8 cellular contexts compared by ENCODE assay signal in the genomic region with DNA sequence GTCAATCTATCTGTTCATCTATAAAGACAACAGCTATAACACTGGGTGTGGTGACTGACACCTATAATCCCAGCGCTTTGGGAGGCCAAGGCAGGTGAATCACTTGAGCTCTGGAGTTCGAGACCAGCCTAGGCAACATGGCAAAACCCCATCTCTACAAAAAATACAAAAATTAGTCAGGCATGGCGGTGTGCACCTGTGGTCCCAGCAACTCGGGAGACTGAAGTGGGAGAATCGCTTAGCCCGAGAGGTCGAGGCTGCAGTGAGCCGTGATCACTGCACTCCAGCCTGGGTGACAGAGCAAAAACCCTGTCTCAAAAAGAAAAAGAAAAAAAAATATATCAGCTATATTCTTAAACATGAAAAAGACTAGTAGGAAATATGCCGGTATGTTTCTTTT. TPM values are rescaled to one million over a fixed set of nuclear protein-coding genes. Genes with fewer than 3 reads are reported as not detected.
A peak's percentile ranks its signal among the peaks of the same experiment; 100 is the strongest.
DNase-seq lines count a peak whose midpoint lies in the region; ATAC-seq, FAIRE-seq and TF ChIP-seq lines count a peak whose summit lies in the region.
"Not testable (repeated sequence)": the region's sequence is repeated elsewhere in the genome, so short reads cannot be mapped to it uniquely, and the experiment has no call there.

No MANE protein-coding gene starts in this region.

- H3K4me1 Mint-ChIP-seq in CD4-positive, CD25-positive, alpha-beta regulatory T cell, result peaks cover 27 to 97% (median 79%) of the 10 kb centered on the region in 4 donors
- H3K4me1 Mint-ChIP-seq in activated CD4-positive, alpha-beta T cell treated with anti-CD3 and anti-CD28 coated beads, Interleukin-2, amount 10 ng/mL, durations not matched to agents 24 days and 14 days, result peaks cover 84% of the 10 kb centered on the region
- H3K4me1 Mint-ChIP-seq in astrocyte (ENCODE audit: low read depth, unreplicated experiment) (peaks cover 81% of the 10 kb centered on the region), memory B cell (peaks cover 79% of the 10 kb centered on the region)

- not testable (repeated sequence) for H3K9me3 Mint-ChIP-seq in CD4-positive, CD25-positive, alpha-beta regulatory T cell; activated CD4-positive, alpha-beta T cell treated with anti-CD3 and anti-CD28 coated beads, Interleukin-2, amount 10 ng/mL, durations not matched to agents 24 days and 14 days; astrocyte (ENCODE audit: unreplicated experiment); memory B cell

- peak overlapping the region; percentile 61 for H3K4me3 ChIP-seq in CD4-positive, CD25-positive, alpha-beta regulatory T cell (ENCODE audit: low read depth, low read length)
- H3K4me3 ChIP-seq in astrocyte (ENCODE audit: insufficient read depth, low read depth, low read length), result peak overlapping the region; percentile 41
- not testable (repeated sequence) for H3K4me3 ChIP-seq in esophagus squamous epithelium, prostate gland
- H3K4me3 ChIP-seq in thoracic aorta, result peak overlapping the region; percentile 42

- not testable (repeated sequence) for FAIRE-seq in astrocyte (lab: Jason Lieb, UNC)

- TF ChIP-seq CTCF in astrocyte (IDR thresholded peaks at IDR 0.05; ENCODE audit: insufficient read depth, low read depth, low read length); esophagus squamous epithelium (IDR thresholded peaks at IDR 0.05); prostate gland (IDR thresholded peaks at IDR 0.05); thoracic aorta (IDR thresholded peaks at IDR 0.05): not testable (repeated sequence)

- H4K20me1 ChIP-seq in astrocyte (ENCODE audit: insufficient read depth, low read length), result peaks cover 33% of the 10 kb centered on the region

- TF ChIP-seq POLR2A in esophagus squamous epithelium (IDR thresholded peaks at IDR 0.05); prostate gland (IDR thresholded peaks at IDR 0.05): not testable (repeated sequence)

- H3K27me3 Mint-ChIP-seq in CD4-positive, CD25-positive, alpha-beta regulatory T cell; activated CD4-positive, alpha-beta T cell treated with anti-CD3 and anti-CD28 coated beads, Interleukin-2, amount 10 ng/mL, durations not matched to agents 24 days and 14 days; astrocyte (ENCODE audit: low read depth, unreplicated experiment); memory B cell: not testable (repeated sequence)

- not testable (repeated sequence) for H3K36me3 Mint-ChIP-seq in CD4-positive, CD25-positive, alpha-beta regulatory T cell; astrocyte (ENCODE audit: low read depth, unreplicated experiment); memory B cell
- peaks cover 19% of the 10 kb centered on the region for H3K36me3 Mint-ChIP-seq in activated CD4-positive, alpha-beta T cell treated with anti-CD3 and anti-CD28 coated beads, Interleukin-2, amount 10 ng/mL, durations not matched to agents 24 days and 14 days (ENCODE audit: low read depth)

- WGBS in esophagus squamous epithelium, 2 donors, result 54 to 55% methylated on average over 9 of the region's 9 CpGs
- WGBS in prostate gland, result 74% methylated on average over 9 of the region's 9 CpGs

- not testable (repeated sequence) for H3K9me3 ChIP-seq in CD4-positive, CD25-positive, alpha-beta regulatory T cell (ENCODE audit: control insufficient read depth in 2 of 2, low read length in 2 of 2); astrocyte (ENCODE audit: insufficient read depth, low read depth, low read length); esophagus squamous epithelium; prostate gland; thoracic aorta

- ATAC-seq in CD4-positive, CD25-positive, alpha-beta regulatory T cell (ENCODE audit: low read depth in 2 of 2); memory B cell (ENCODE audit: low read depth); thoracic aorta (ENCODE audit: insufficient number of reproducible peaks, low FRiP score, low read depth): not testable (repeated sequence)

- peak overlapping the region; percentile 65 for H3K9ac ChIP-seq in astrocyte (ENCODE audit: low read length)

- intact Hi-C loops in activated CD4-positive, alpha-beta T cell treated with anti-CD3 and anti-CD28 coated beads, Interleukin-2, amount 10 ng/mL, durations not matched to agents 24 days and 14 days (cut with micrococcal nuclease), result loop anchor here (2.0 kb wide), 1 partner anchor 18 kb away; no protein-coding TSS in a partner anchor
- intact Hi-C loops in esophagus squamous epithelium (cut with DNase I); prostate gland (cut with DNase I): not testable (repeated sequence)

- peaks cover 78% of the 10 kb centered on the region for H3K4me1 ChIP-seq in CD4-positive, CD25-positive, alpha-beta regulatory T cell (ENCODE audit: control insufficient read depth, insufficient read depth, low read length, poor library complexity, severe bottlenecking)
- H3K4me1 ChIP-seq in astrocyte (ENCODE audit: insufficient read depth, low read length) (peaks cover 58% of the 10 kb centered on the region), esophagus squamous epithelium (peaks cover 75 to 100% (median 85%) of the 10 kb centered on the region in 3 donors), prostate gland (replicated peaks) (peaks cover 38% of the 10 kb centered on the region), thoracic aorta (ENCODE audit: control insufficient read depth in 1 of 2, low read depth in 2 of 2) (peaks cover 73 to 97% of the 10 kb centered on the region in 2 donors)

- not testable (repeated sequence) for H3K36me3 ChIP-seq in CD4-positive, CD25-positive, alpha-beta regulatory T cell (ENCODE audit: control insufficient read depth, insufficient read depth, low read length); astrocyte (ENCODE audit: insufficient read depth, low read length); esophagus squamous epithelium; prostate gland; thoracic aorta

- peaks cover 96% of the 10 kb centered on the region for H3K79me2 ChIP-seq in astrocyte (ENCODE audit: insufficient read depth, low read length)

- peak overlapping the region; percentile 62 to 85 (median 75) for H3K4me3 Mint-ChIP-seq in CD4-positive, CD25-positive, alpha-beta regulatory T cell
- peak overlapping the region; percentile 80 for H3K4me3 Mint-ChIP-seq in activated CD4-positive, alpha-beta T cell treated with anti-CD3 and anti-CD28 coated beads, Interleukin-2, amount 10 ng/mL, durations not matched to agents 24 days and 14 days
- H3K4me3 Mint-ChIP-seq in astrocyte (ENCODE audit: unreplicated experiment), result not testable (repeated sequence)
- peak overlapping the region; percentile 76 for H3K4me3 Mint-ChIP-seq in memory B cell

- peak overlapping the region; percentile 93 to 99 (median 99) for H3K27ac Mint-ChIP-seq in CD4-positive, CD25-positive, alpha-beta regulatory T cell
- peak overlapping the region; percentile 96 for H3K27ac Mint-ChIP-seq in activated CD4-positive, alpha-beta T cell treated with anti-CD3 and anti-CD28 coated beads, Interleukin-2, amount 10 ng/mL, durations not matched to agents 24 days and 14 days
- H3K27ac Mint-ChIP-seq in astrocyte (ENCODE audit: unreplicated experiment), result peak overlapping the region; percentile 97
- peak overlapping the region; percentile 95 for H3K27ac Mint-ChIP-seq in memory B cell

- H3K27ac ChIP-seq in CD4-positive, CD25-positive, alpha-beta regulatory T cell (ENCODE audit: insufficient read depth, low read length, poor library complexity, severe bottlenecking), result peak overlapping the region; percentile 96
- H3K27ac ChIP-seq in astrocyte (ENCODE audit: low read depth, low read length) (peak overlapping the region; percentile 83), esophagus squamous epithelium (peak overlapping the region; percentile 90 to 99 (median 98)), prostate gland (peak overlapping the region; percentile 97), thoracic aorta (peak overlapping the region; percentile 92 to 97)

- H3K27me3 ChIP-seq in CD4-positive, CD25-positive, alpha-beta regulatory T cell (ENCODE audit: control insufficient read depth, insufficient read depth, low read length); astrocyte (ENCODE audit: insufficient read depth, low read length); esophagus squamous epithelium; prostate gland (replicated peaks; ENCODE audit: insufficient read depth); thoracic aorta (replicated peaks; ENCODE audit: insufficient read depth): not testable (repeated sequence)

- not testable (repeated sequence) for H2AFZ ChIP-seq in astrocyte (ENCODE audit: low read depth, low read length)

- H3K4me2 ChIP-seq in astrocyte (ENCODE audit: low read length), result peak overlapping the region; percentile 94

- not testable (repeated sequence) for DNase-seq in CD4-positive, CD25-positive, alpha-beta regulatory T cell; activated CD4-positive, alpha-beta T cell treated with anti-CD3 and anti-CD28 coated beads, Interleukin-2, amount 10 ng/mL, durations not matched to agents 24 days and 14 days; astrocyte (ENCODE audit: low read depth); esophagus squamous epithelium (lab: John Stamatoyannopoulos, UW); memory B cell (ENCODE audit: low spot score in 2 of 2); prostate gland (ENCODE audit: low spot score); thoracic aorta (ENCODE audit: low spot score)
- DNase-seq in NAMALWA (ENCODE audit: low spot score), result peak; percentile 46

RNA-seq across cellular contexts. Expression of a gene that starts 6.7 kb away (rescaled TPM):
- total RNA-seq in CD4-positive, CD25-positive, alpha-beta regulatory T cell, result 87.8 TPM
- 10 to 100 TPM; 18.8 to 21.7 (median 20.6) TPM for polyA plus RNA-seq in CD4-positive, CD25-positive, alpha-beta regulatory T cell
- 53.8 and 55.7 TPM in 2 replicates for total RNA-seq in activated CD4-positive, alpha-beta T cell treated with anti-CD3 and anti-CD28 coated beads, Interleukin-2, amount 10 ng/mL, durations not matched to agents 24 days and 14 days
- total RNA-seq in astrocyte, result 93.1 and 103 TPM in 2 replicates
- total RNA-seq in esophagus squamous epithelium, result 10 to 100 TPM; 42.3 to 60.4 (median 47.9) TPM
- total RNA-seq in prostate gland, result 100 to 1,000 TPM; 153 to 185 TPM
- 10 to 100 TPM; 59.4 to 86.6 TPM for total RNA-seq in thoracic aorta
